Comparison of ENCODE assay signal across 17 cellular contexts in genomic region chr3:150829408-150829807, GRCh38.
A peak's percentile ranks its signal among the peaks of the same experiment; 100 is the strongest.
DNase-seq lines count a peak whose midpoint lies in the region; ATAC-seq and TF ChIP-seq lines count a peak whose summit lies in the region.
"Had no signal": no experiment of that assay in that cellular context is flagged by ENCODE, and none has a peak within 500 bp of the region (broad histone marks: within the 10 kb centered on the region; RNA-seq: fewer than 3 reads in every experiment).

No MANE protein-coding gene starts in this region.

- H2BK120ac ChIP-seq in mesendoderm (ENCODE audit: low read depth, low read length): no peak overlapping the region

- H3K79me1 ChIP-seq in mesendoderm (ENCODE audit: low read length): no peaks in the 10 kb centered on the region

- WGBS in esophagus muscularis mucosa: 82% methylated on average over 6 of the region's 6 CpGs
- no CpG with 5 or more reads among the region's 6 CpGs for WGBS in mesendoderm (ENCODE audit: extremely low coverage, insufficient coverage, low lambda C conversion rate)
- 82 to 86% methylated on average over 6 of the region's 6 CpGs for WGBS in aorta, 2 donors

- no peak overlapping the region for H2BK5ac ChIP-seq in mesendoderm (ENCODE audit: low read length)

- no peak for TF ChIP-seq EP300 in esophagus muscularis mucosa (IDR thresholded peaks at IDR 0.05)

- H3K4me1 ChIP-seq in OCI-LY3 (ENCODE audit: low read length) (peaks cover 14% of the 10 kb centered on the region), esophagus muscularis mucosa (no peaks in the 10 kb centered on the region), mesendoderm (ENCODE audit: control insufficient read depth, low read depth, low read length) (peaks cover 2% of the 10 kb centered on the region), aorta (ENCODE audit: control insufficient read depth in 1 of 2, insufficient read depth in 2 of 2, low read length in 2 of 2) (no peaks in the 10 kb centered on the region), A673 (ENCODE audit: insufficient read depth, low read length, poor library complexity, severe bottlenecking) (no peaks in the 10 kb centered on the region)
- H3K4me1 ChIP-seq: BLaER1, Caco-2 had no signal

- no peak for TF ChIP-seq CTCF in OCI-LY3 (IDR thresholded peaks at IDR 0.05; ENCODE audit: low read depth, low read length)
- TF ChIP-seq CTCF in esophagus muscularis mucosa (IDR thresholded peaks at IDR 0.05): no peak
- TF ChIP-seq CTCF in A673 (conservative IDR thresholded peaks at IDR 0.05; ENCODE audit: low read depth, low read length): no peak

- peaks cover 24 to 38% of the 10 kb centered on the region in 2 donors for H3K4me1 Mint-ChIP-seq in stimulated activated naive B cell treated with anti-CD40 and anti-IgM and Interleukin-4, amounts not matched to agents 10 μg/mL and 1 μg/mL and 100 μg/mL, for 72 hours
- H3K4me1 Mint-ChIP-seq: B cell; CD4-positive, CD25-positive, alpha-beta regulatory T cell had no signal

- H3K4me2 ChIP-seq in OCI-LY3 (ENCODE audit: low read length) (peak overlapping the region; percentile 27; the same call in 1 of the 2 replicates), mesendoderm (ENCODE audit: low read length) (no peak overlapping the region)
- H3K4me2 ChIP-seq: BLaER1 had no signal

- ATAC-seq in stimulated activated naive B cell treated with anti-CD40 and anti-IgM and Interleukin-4, amounts not matched to agents 10 μg/mL and 1 μg/mL and 100 μg/mL, for 72 hours (replicated peaks): peak; percentile 94 to 96
- no peak for ATAC-seq in aorta (ENCODE audit: low FRiP score)
- ATAC-seq: CD8-positive, alpha-beta T cell had no signal

- H3K27me3 ChIP-seq in OCI-LY3 (ENCODE audit: low read depth, low read length) (peaks cover 5% of the 10 kb centered on the region), esophagus muscularis mucosa (no peaks in the 10 kb centered on the region), mesendoderm (ENCODE audit: insufficient read depth, low read length, poor library complexity) (no peaks in the 10 kb centered on the region), aorta (ENCODE audit: control insufficient read depth in 1 of 2, insufficient read depth in 2 of 2, low read length in 1 of 2) (no peaks in the 10 kb centered on the region), A673 (replicated peaks; ENCODE audit: insufficient read depth, low read depth, low read length, poor library complexity) (no peaks in the 10 kb centered on the region)
- H3K27me3 ChIP-seq: BLaER1 had no signal

- H3K23ac ChIP-seq in mesendoderm (ENCODE audit: low read length): no peak overlapping the region

- BruUV-seq in A673 (replicated peaks; lab: Mats Ljungman, UMichigan): no TSS peak

- POLR2A ChIA-PET in A673 (lab: Charles Lee; ENCODE audit: low non-redundant PET): no interaction called here

- H3K79me2 ChIP-seq in OCI-LY3 (ENCODE audit: low read length) (no peaks in the 10 kb centered on the region), mesendoderm (ENCODE audit: control insufficient read depth, insufficient read depth, low read length) (no peaks in the 10 kb centered on the region)

- H3K9ac ChIP-seq in OCI-LY3 (ENCODE audit: low read length) (no peak overlapping the region), mesendoderm (ENCODE audit: low read length) (no peak overlapping the region)
- H3K9ac ChIP-seq: BLaER1, GM23248 had no signal

- no peaks in the 10 kb centered on the region for H4K20me1 ChIP-seq in OCI-LY3 (ENCODE audit: insufficient read depth, low read length)
- H4K20me1 ChIP-seq: BLaER1 had no signal

- H3K36me3 ChIP-seq in OCI-LY3 (replicated peaks; ENCODE audit: low read depth, low read length) (no peaks in the 10 kb centered on the region), esophagus muscularis mucosa (no peaks in the 10 kb centered on the region), mesendoderm (ENCODE audit: control insufficient read depth, insufficient read depth, low read length) (no peaks in the 10 kb centered on the region), aorta (ENCODE audit: control insufficient read depth in 1 of 2, insufficient read depth in 2 of 2, low read length in 1 of 2) (no peaks in the 10 kb centered on the region), A673 (ENCODE audit: insufficient read depth, low read length, poor library complexity, severe bottlenecking) (no peaks in the 10 kb centered on the region)
- H3K36me3 ChIP-seq: BLaER1 had no signal

- DNase-seq in esophagus muscularis mucosa (ENCODE audit: extremely low spot score) (peak; percentile 84), mesendoderm (no peak), NCI-H1930 (lab: John Stamatoyannopoulos, UW) (no peak), aorta (no peak), A673 (ENCODE audit: low spot score) (no peak)
- DNase-seq in stimulated activated naive B cell treated with anti-CD40 and anti-IgM and Interleukin-4, amounts not matched to agents 10 μg/mL and 1 μg/mL and 100 μg/mL, for 72 hours: peak; percentile 35
- DNase-seq: Caco-2; CD4-positive, CD25-positive, alpha-beta regulatory T cell; CD8-positive, alpha-beta T cell; DMS153; DND-41; GM23248; HCEC 1CT had no signal

- H4K5ac ChIP-seq in mesendoderm (ENCODE audit: low read length): no peak overlapping the region

- intact Hi-C loops in esophagus muscularis mucosa (cut with DNase I): no loop called here
- intact Hi-C loops in aorta (cut with DNase I): no loop called here
- intact Hi-C loops in A673 (cut with micrococcal nuclease; ENCODE audit: unreplicated experiment): no loop called here

- no peaks in the 10 kb centered on the region for H3K36me3 Mint-ChIP-seq in stimulated activated naive B cell treated with anti-CD40 and anti-IgM and Interleukin-4, amounts not matched to agents 10 μg/mL and 1 μg/mL and 100 μg/mL, for 72 hours
- H3K36me3 Mint-ChIP-seq: CD4-positive, CD25-positive, alpha-beta regulatory T cell; CD8-positive, alpha-beta T cell had no signal

- H3K27ac ChIP-seq in OCI-LY3 (ENCODE audit: low read length): no peak overlapping the region
- H3K27ac ChIP-seq in esophagus muscularis mucosa (replicated peaks in 1 of 4): no peak overlapping the region
- H3K27ac ChIP-seq in mesendoderm (ENCODE audit: low read depth, low read length): no peak overlapping the region
- H3K27ac ChIP-seq in aorta (ENCODE audit: low read depth in 1 of 2, low read length in 2 of 2): no peak overlapping the region
- no peak overlapping the region for H3K27ac ChIP-seq in A673 (ENCODE audit: low read depth, low read length, poor library complexity, severe bottlenecking)
- H3K27ac ChIP-seq: BLaER1, C4-2B, GM23248 had no signal

- TF ChIP-seq POLR2A in esophagus muscularis mucosa (IDR thresholded peaks at IDR 0.05; ENCODE audit: low read depth): no peak

- no peak overlapping the region for H2AK5ac ChIP-seq in mesendoderm (ENCODE audit: low read length)

- no peak overlapping the region for H3K4ac ChIP-seq in mesendoderm (ENCODE audit: low read depth, low read length)

- peak overlapping the region in 1 of 2 donors; percentile 48 for H3K4me3 Mint-ChIP-seq in stimulated activated naive B cell treated with anti-CD40 and anti-IgM and Interleukin-4, amounts not matched to agents 10 μg/mL and 1 μg/mL and 100 μg/mL, for 72 hours
- H3K4me3 Mint-ChIP-seq: B cell; CD4-positive, CD25-positive, alpha-beta regulatory T cell; CD8-positive, alpha-beta T cell had no signal

- H3K9me3 ChIP-seq in OCI-LY3 (ENCODE audit: insufficient read depth, low read length) (no peaks in the 10 kb centered on the region), esophagus muscularis mucosa (no peaks in the 10 kb centered on the region), aorta (ENCODE audit: control insufficient read depth, low read length) (no peaks in the 10 kb centered on the region), A673 (ENCODE audit: low read depth, low read length, poor library complexity, severe bottlenecking) (no peaks in the 10 kb centered on the region)
- H3K9me3 ChIP-seq: BLaER1, Caco-2 had no signal

- CTCF ChIA-PET in A673 (lab: Charles Lee): no interaction called here

- H3K4me3 ChIP-seq in OCI-LY3 (ENCODE audit: low read length) (no peak overlapping the region), esophagus muscularis mucosa (no peak overlapping the region), mesendoderm (ENCODE audit: low read length) (no peak overlapping the region), aorta (ENCODE audit: low read length in 2 of 2) (no peak overlapping the region), A673 (ENCODE audit: low read depth, low read length, poor library complexity, severe bottlenecking) (no peak overlapping the region)
- H3K4me3 ChIP-seq: BLaER1, GM23248 had no signal

- peaks cover 5 to 15% of the 10 kb centered on the region in 2 donors for H3K27me3 Mint-ChIP-seq in stimulated activated naive B cell treated with anti-CD40 and anti-IgM and Interleukin-4, amounts not matched to agents 10 μg/mL and 1 μg/mL and 100 μg/mL, for 72 hours

- H3K27ac Mint-ChIP-seq in stimulated activated naive B cell treated with anti-CD40 and anti-IgM and Interleukin-4, amounts not matched to agents 10 μg/mL and 1 μg/mL and 100 μg/mL, for 72 hours: peak overlapping the region; percentile 60
- H3K27ac Mint-ChIP-seq: B cell; CD4-positive, CD25-positive, alpha-beta regulatory T cell; CD8-positive, alpha-beta T cell had no signal

- no peak overlapping the region for H4K8ac ChIP-seq in mesendoderm (ENCODE audit: low read depth, low read length)

- H3K18ac ChIP-seq in mesendoderm (ENCODE audit: low read length): peak overlapping the region; percentile 51

- H3K9me3 Mint-ChIP-seq in stimulated activated naive B cell treated with anti-CD40 and anti-IgM and Interleukin-4, amounts not matched to agents 10 μg/mL and 1 μg/mL and 100 μg/mL, for 72 hours: no peaks in the 10 kb centered on the region
- H3K9me3 Mint-ChIP-seq: CD4-positive, CD25-positive, alpha-beta regulatory T cell; CD8-positive, alpha-beta T cell had no signal

- H2BK15ac ChIP-seq in mesendoderm (replicated peaks; ENCODE audit: low read depth): no peak overlapping the region

- no peak overlapping the region for H3K56ac ChIP-seq in mesendoderm (ENCODE audit: low read length)

- no peak overlapping the region for H2AFZ ChIP-seq in OCI-LY3 (ENCODE audit: low read depth, low read length)
- H2AFZ ChIP-seq: GM23248 had no signal

Comparison
In these comparisons a context has a peak if more than half of its experiments do, and no peak if none do; other contexts are left out.
1. DNase-seq: peak in esophagus muscularis mucosa (single experiment) and stimulated activated naive B cell treated with anti-CD40 and anti-IgM and Interleukin-4, amounts not matched to agents 10 μg/mL and 1 μg/mL and 100 μg/mL, for 72 hours (single experiment); none in mesendoderm (single experiment), NCI-H1930 (0 of 2), aorta (0 of 2) and A673 (single experiment).